In genomic region chr20:37380864-37381579, GRCh38 we compare ENCODE assay signal across 20 cellular contexts. TPM values are rescaled to one million over a fixed set of nuclear protein-coding genes. Genes with fewer than 3 reads are reported as not detected.
DNase-seq lines count a peak whose midpoint lies in the region; ATAC-seq, FAIRE-seq and TF ChIP-seq lines count a peak whose summit lies in the region.
"Had no signal": no experiment of that assay in that cellular context is flagged by ENCODE, and none has a peak within 500 bp of the region (broad histone marks: within the 10 kb centered on the region; RNA-seq: fewer than 3 reads in every experiment).

No MANE protein-coding gene starts in this region.

- POLR2A ChIA-PET in HCT116 (lab: Charles Lee): no interaction called here

- CTCF ChIA-PET in HCT116 (lab: Charles Lee): no interaction called here

- 50 to 74% (median 62%) methylated on average over 16 of the region's 16 CpGs for WGBS in small intestine, 3 donors

- intact Hi-C loops in HCT116 (cut with micrococcal nuclease): loop anchor here (5.0 kb wide), 1 partner anchor 89 kb away; no protein-coding TSS in a partner anchor
- intact Hi-C loops in kidney (cut with DNase I): loop anchor here (10.0 kb wide), 1 partner anchor 96 kb away; the partner anchor contains the start of gene MANBAL

- TF ChIP-seq POLR2A in HCT116 (IDR thresholded peaks at IDR 0.05; ENCODE audit: borderline replicate concordance, extremely low read depth, insufficient read depth, insufficient read length): no peak

- no peaks in the 10 kb centered on the region for H3K27me3 ChIP-seq in HCT116 (ENCODE audit: insufficient read depth, low read length)
- no peaks in the 10 kb centered on the region for H3K27me3 ChIP-seq in RWPE2 (ENCODE audit: insufficient read depth, poor library complexity, severe bottlenecking)
- H3K27me3 ChIP-seq in small intestine (ENCODE audit: control insufficient read depth in 2 of 2, insufficient read depth in 2 of 2, low read length in 2 of 2): no peaks in the 10 kb centered on the region
- H3K27me3 ChIP-seq: heart left ventricle, pancreas, right atrium auricular region, tibial artery had no signal

- DNase-seq in HCT116 (ENCODE audit: low read depth, low spot score): no peak
- DNase-seq in RWPE2 (ENCODE audit: low spot score): peak; percentile 75
- DNase-seq in kidney: peak; percentile 11
- no peak for DNase-seq in small intestine
- DNase-seq in AG08396 (ENCODE audit: low spot score): no peak
- DNase-seq in amygdala (lab: John Stamatoyannopoulos, UW): no peak
- DNase-seq: activated CD4-positive, alpha-beta T cell treated with anti-CD3 and anti-CD28 coated beads, Interleukin-2, amount 10 ng/mL, durations not matched to agents 24 days and 14 days; activated CD8-positive, alpha-beta memory T cell treated with anti-CD3 and anti-CD28 coated beads, Interleukin-2, amount 10 ng/mL, durations not matched to agents 7 days and 5 days; CD8-positive, alpha-beta T cell; effector CD4-positive, alpha-beta T cell; GOT3; heart left ventricle; Kasumi-1; T-helper 2 cell had no signal

- H3K4me1 ChIP-seq in HCT116 (ENCODE audit: control insufficient read depth in 1 of 2, insufficient read depth in 2 of 2, low read length in 2 of 2) (peaks cover 25 to 74% of the 10 kb centered on the region in 2 experiments), RWPE2 (ENCODE audit: insufficient read depth, poor library complexity, severe bottlenecking) (peaks cover 33% of the 10 kb centered on the region), kidney (ENCODE audit: control insufficient read depth in 1 of 2, insufficient read depth in 1 of 2, low read depth in 1 of 2, low read length in 2 of 2) (peaks cover 0 to 3% of the 10 kb centered on the region in 2 donors), small intestine (ENCODE audit: control insufficient read depth in 2 of 2, insufficient read depth in 1 of 2, low read depth in 1 of 2, low read length in 1 of 2) (peaks cover 0 to 4% of the 10 kb centered on the region in 2 donors)

- ATAC-seq in HCT116 (no peak), RWPE2 (ENCODE audit: low read depth) (no peak), GM19324 (IDR thresholded peaks at IDR 0.05; ENCODE audit: low FRiP score, unreplicated experiment) (no peak)
- ATAC-seq: activated CD8-positive, alpha-beta memory T cell treated with anti-CD3 and anti-CD28 coated beads, Interleukin-2, amount 10 ng/mL, durations not matched to agents 7 days and 5 days; CD8-positive, alpha-beta T cell; heart left ventricle; natural killer cell treated with Interleukin-12 subunit alpha and Interleukin-12 subunit beta and Interleukin-15 and Interleukin-18, amount 100 ng/mL, for 72 hours had no signal

- no peak overlapping the region for H3K4me2 ChIP-seq in HCT116 (ENCODE audit: low read length)

- RAD21 ChIA-PET in HCT116 (lab: Charles Lee; ENCODE audit: low non-redundant PET in 1 of 2, low total read pairs in 2 of 2, uncharacterized antibody in 2 of 2, unreplicated experiment in 2 of 2): no interaction called here

- H3K4me3 ChIP-seq in HCT116 (replicated peaks in 1 of 2; ENCODE audit: low read depth in 1 of 2, low read length in 2 of 2) (no peak overlapping the region), RWPE2 (ENCODE audit: severe bottlenecking) (no peak overlapping the region), kidney (ENCODE audit: low read length in 2 of 2) (no peak overlapping the region), small intestine (ENCODE audit: low read depth in 1 of 2, low read length in 2 of 2) (no peak overlapping the region)
- H3K4me3 ChIP-seq: heart left ventricle, pancreas, right atrium auricular region, tibial artery had no signal

- TF ChIP-seq RAD21 in HCT116 (IDR thresholded peaks at IDR 0.05; ENCODE audit: low read depth): no peak

- H3K79me2 ChIP-seq in HCT116 (ENCODE audit: insufficient read depth, low read length): peaks cover 54% of the 10 kb centered on the region

- H3K9me2 ChIP-seq in HCT116 (ENCODE audit: insufficient read depth): no peaks in the 10 kb centered on the region

- FAIRE-seq in kidney (lab: Jason Lieb, UNC) (no peak), small intestine (lab: Jason Lieb, UNC) (no peak)
- FAIRE-seq: astrocyte, pancreas had no signal

- H3K36me3 ChIP-seq in HCT116 (ENCODE audit: control insufficient read depth in 1 of 2, insufficient read depth in 2 of 2, low read length in 2 of 2) (peaks cover 0 to 12% of the 10 kb centered on the region in 2 experiments; a peak in 1 of 4 replicates), RWPE2 (ENCODE audit: low read depth) (peaks cover 74% of the 10 kb centered on the region), kidney (ENCODE audit: control insufficient read depth in 1 of 2, insufficient read depth in 2 of 2, low read length in 2 of 2) (peaks cover 2 to 3% of the 10 kb centered on the region in 2 donors), small intestine (ENCODE audit: control insufficient read depth in 2 of 2, insufficient read depth in 2 of 2, low read length in 2 of 2) (peaks cover 3 to 10% of the 10 kb centered on the region in 2 donors)

- BruUV-seq in HCT116 (replicated peaks; lab: Mats Ljungman, UMichigan): no TSS peak

- H3K9me3 ChIP-seq in HCT116 (ENCODE audit: control insufficient read depth in 1 of 2, insufficient read depth in 1 of 2, low read depth in 1 of 2, low read length in 2 of 2) (no peaks in the 10 kb centered on the region), RWPE2 (ENCODE audit: severe bottlenecking) (no peaks in the 10 kb centered on the region), kidney (ENCODE audit: control insufficient read depth in 1 of 2, low read length in 2 of 2) (no peaks in the 10 kb centered on the region), small intestine (ENCODE audit: control insufficient read depth, low read depth) (no peaks in the 10 kb centered on the region)
- H3K9me3 ChIP-seq: heart left ventricle, pancreas, right atrium auricular region, tibial artery had no signal

- no peak overlapping the region for H2AFZ ChIP-seq in HCT116 (ENCODE audit: low read depth, low read length, poor library complexity, severe bottlenecking)

- no peaks in the 10 kb centered on the region for H4K20me1 ChIP-seq in HCT116 (ENCODE audit: insufficient read depth)

- TF ChIP-seq CTCF in HCT116 (IDR thresholded peaks at IDR 0.05 in 2 of 3, conservative IDR thresholded peaks at IDR 0.05 in 1 of 3; ENCODE audit: borderline replicate concordance in 1 of 3, insufficient read depth in 1 of 3, low read depth in 2 of 3, low read length in 2 of 3) (no peak), RWPE2 (IDR thresholded peaks at IDR 0.05; ENCODE audit: poor library complexity, severe bottlenecking) (no peak), kidney (IDR thresholded peaks at IDR 0.05; ENCODE audit: borderline replicate concordance, extremely low read depth, insufficient read depth) (no peak)

- no peak overlapping the region for H3K9ac ChIP-seq in HCT116 (ENCODE audit: low read length)
- no peak overlapping the region for H3K9ac ChIP-seq in kidney (ENCODE audit: low read length in 2 of 2)

- peak overlapping the region; percentile 60; the same call in 1 of the 2 replicates for H3K27ac ChIP-seq in HCT116 (ENCODE audit: low read depth, low read length)
- peak overlapping the region; percentile 73 for H3K27ac ChIP-seq in RWPE2 (ENCODE audit: poor library complexity, severe bottlenecking)
- no peak overlapping the region for H3K27ac ChIP-seq in kidney (ENCODE audit: low read depth in 2 of 2, low read length in 2 of 2)
- peak overlapping the region; percentile 82 to 83 for H3K27ac ChIP-seq in small intestine (ENCODE audit: low read depth in 1 of 2, low read length in 1 of 2)
- H3K27ac ChIP-seq: heart left ventricle, right atrium auricular region, tibial artery had no signal

TF ChIP-seq in HCT116, 20 proteins besides CTCF, POLR2A, EP300 and RAD21:
- TF ChIP-seq JUND (IDR thresholded peaks at IDR 0.05) (no peak), FOSL1 (IDR thresholded peaks at IDR 0.05; ENCODE audit: low read depth) (no peak), CBX3 (IDR thresholded peaks at IDR 0.05; ENCODE audit: low read depth) (no peak), YY1 (IDR thresholded peaks at IDR 0.05; ENCODE audit: extremely low read depth, insufficient replicate concordance, low read depth, low read length) (no peak), ZFX (IDR thresholded peaks at IDR 0.05) (no peak)

RNA-seq across cellular contexts. Expression of gene SRC, which starts 35.1 kb away (rescaled TPM):
- total RNA-seq in HCT116 (2021; ENCODE audit: unreplicated experiment) (42.3 TPM), kidney (70.0 TPM)
- polyA plus RNA-seq in HCT116 (2012): 35.9 and 36.5 TPM in 2 replicates
- polyA plus RNA-seq in kidney (ENCODE audit: insufficient read depth, low read depth, low replicate concordance) (28.5 TPM), small intestine (100 to 1,000 TPM in 1 of 3 donors, 10 to 100 TPM in 2; 70.8 to 107 (median 83.6) TPM)

Comparison
In these comparisons a context has a peak if more than half of its experiments do, and no peak if none do; other contexts are left out.
1. DNase-seq: peak in RWPE2 (single experiment) and kidney (single experiment); none in HCT116 (single experiment), small intestine (single experiment), AG08396 (single experiment) and amygdala (0 of 56).
2. H3K27ac ChIP-seq: peak in HCT116 (single experiment), RWPE2 (single experiment) and small intestine (2 of 2); none in kidney (0 of 2).